8 cellular contexts compared by ENCODE assay signal in genomic region chr19:33438016-33438671, GRCh38.
A peak's percentile ranks its signal among the peaks of the same experiment; 100 is the strongest.
DNase-seq lines count a peak whose midpoint lies in the region; ATAC-seq and TF ChIP-seq lines count a peak whose summit lies in the region.

No MANE protein-coding gene starts in this region.

- no peak overlapping the region for H3K27ac ChIP-seq in psoas muscle
- H3K27ac ChIP-seq in tibial artery, result no peak overlapping the region

- H3K4me1 ChIP-seq in psoas muscle, result peaks cover 3% of the 10 kb centered on the region
- no peaks in the 10 kb centered on the region for H3K4me1 ChIP-seq in tibial artery

- H3K4me3 ChIP-seq in fibroblast of the aortic adventitia (ENCODE audit: low read depth, low read length) (no peak overlapping the region), psoas muscle (no peak overlapping the region), tibial artery (no peak overlapping the region)

- in situ Hi-C loops in G401 (cut with HindIII; ENCODE audit: low sequenced_read_pairs), result no loop called here

- intact Hi-C loops in psoas muscle (cut with DNase I), result no loop called here
- intact Hi-C loops in tibial artery (cut with DNase I; ENCODE audit: low total_unique reads), result no loop called here
- intact Hi-C loops in left colon (cut with DNase I, micrococcal nuclease), result no loop called here

- H3K27me3 ChIP-seq in psoas muscle (ENCODE audit: insufficient read depth in 3 of 3, low read length in 2 of 3) (peaks cover 0 to 2% (median 0%) of the 10 kb centered on the region in 3 donors), tibial artery (no peaks in the 10 kb centered on the region)

- peak; percentile 68 to 81 (median 76) for ATAC-seq in psoas muscle
- no peak for ATAC-seq in left colon

- no peak for TF ChIP-seq CTCF in fibroblast of the aortic adventitia (IDR thresholded peaks at IDR 0.05; ENCODE audit: insufficient read depth, low read length)
- TF ChIP-seq CTCF in psoas muscle (IDR thresholded peaks at IDR 0.05), result no peak
- TF ChIP-seq CTCF in tibial artery (IDR thresholded peaks at IDR 0.05), result no peak

- DNase-seq in G401 (ENCODE audit: low spot score) (peak; percentile 15), NCI-H2196 treated with DMSO at 0.1 percent for 48 hours (lab: John Stamatoyannopoulos, UW; ENCODE audit: unreplicated experiment) (peak; percentile 44), fibroblast of the aortic adventitia (ENCODE audit: low read depth) (peak; percentile 17), psoas muscle (peak in 1 of 2 donors; percentile 71), tibial artery (no peak), left colon (no peak), hepatic stellate cell (ENCODE audit: low spot score) (no peak), iPS-NIHi7 (ENCODE audit: extremely low spot score) (no peak)

- 22 to 35% (median 29%) methylated on average over 10 of the region's 10 CpGs for WGBS in psoas muscle, 3 donors

- H3K9me3 ChIP-seq in psoas muscle (no peaks in the 10 kb centered on the region), tibial artery (no peaks in the 10 kb centered on the region)

- H3K36me3 ChIP-seq in psoas muscle (ENCODE audit: insufficient read depth in 1 of 2, low read depth in 1 of 2) (peaks cover 0 to 4% of the 10 kb centered on the region in 2 donors), tibial artery (peaks cover 0 to 12% (median 0%) of the 10 kb centered on the region in 3 donors)

Comparison
In these comparisons a context has a peak if more than half of its experiments do, and no peak if none do; other contexts are left out.
1. DNase-seq: peak in G401 (single experiment), NCI-H2196 treated with DMSO at 0.1 percent for 48 hours (single experiment) and fibroblast of the aortic adventitia (single experiment); none in tibial artery (0 of 2), left colon (0 of 2), hepatic stellate cell (single experiment) and iPS-NIHi7 (single experiment).